In genomic region chr5:56862909-56863308, GRCh38 we compare ENCODE assay signal across 19 cellular contexts. TPM values are rescaled to one million over a fixed set of nuclear protein-coding genes. Genes with fewer than 3 reads are reported as not detected.
DNase-seq lines count a peak whose midpoint lies in the region; ATAC-seq, FAIRE-seq and TF ChIP-seq lines count a peak whose summit lies in the region.
"Had no signal": no experiment of that assay in that cellular context is flagged by ENCODE, and none has a peak within 500 bp of the region (broad histone marks: within the 10 kb centered on the region; RNA-seq: fewer than 3 reads in every experiment).

No MANE protein-coding gene starts in this region.

- dilution Hi-C loops in IMR-90 (cut with HindIII; ENCODE audit: low sequenced_read_pairs, unreplicated experiment) = no loop called here

- ATAC-seq in activated CD4-positive, CD25-positive, alpha-beta regulatory T cell treated with anti-CD3 and anti-CD28 coated beads, Interleukin-2, amount 50 U/mL, for 24 hours = peak; percentile 51 to 58
- ATAC-seq in IMR-90 (ENCODE audit: low read depth) (no peak; the same call in 1 of the 2 replicates), HG03045 (IDR thresholded peaks at IDR 0.05; ENCODE audit: unreplicated experiment) (no peak)
- ATAC-seq: Right ventricle myocardium inferior had no signal

- no peak overlapping the region for H3K23ac ChIP-seq in IMR-90 (ENCODE audit: low read depth, low read length)
- H3K23ac ChIP-seq in mesendoderm (ENCODE audit: low read length) = no peak overlapping the region

- POLR2A ChIA-PET in IMR-90 (lab: Charles Lee; ENCODE audit: unreplicated experiment) = no interaction called here

- TF ChIP-seq CTCF in IMR-90 (conservative IDR thresholded peaks at IDR 0.05; ENCODE audit: low read depth, low read length) = no peak

- no peak for FAIRE-seq in small intestine (lab: Jason Lieb, UNC)
- FAIRE-seq: GM12891 had no signal

- H3K4me1 ChIP-seq in IMR-90 (ENCODE audit: control insufficient read depth, insufficient read depth, low read length) (peaks cover 2% of the 10 kb centered on the region; the same call in 1 of the 2 replicates), small intestine (ENCODE audit: control insufficient read depth in 2 of 2, insufficient read depth in 1 of 2, low read depth in 1 of 2, low read length in 1 of 2) (no peaks in the 10 kb centered on the region), mesendoderm (ENCODE audit: control insufficient read depth, low read depth, low read length) (no peaks in the 10 kb centered on the region)

- H3K36me3 ChIP-seq in IMR-90 (ENCODE audit: control insufficient read depth, insufficient read depth, low read length) = peaks cover 27% of the 10 kb centered on the region
- H3K36me3 ChIP-seq in small intestine (ENCODE audit: control insufficient read depth in 2 of 2, insufficient read depth in 2 of 2, low read length in 2 of 2) = peaks cover 2 to 13% of the 10 kb centered on the region in 2 donors
- H3K36me3 ChIP-seq in mesendoderm (ENCODE audit: control insufficient read depth, insufficient read depth, low read length) = no peaks in the 10 kb centered on the region

- no peak overlapping the region for H2AFZ ChIP-seq in IMR-90 (replicated peaks; ENCODE audit: low read length, poor library complexity)

- H3K9me1 ChIP-seq in IMR-90 (ENCODE audit: insufficient read depth, low read length) = no peaks in the 10 kb centered on the region; the same call in 1 of the 2 replicates

- intact Hi-C loops in IMR-90 (cut with micrococcal nuclease) = no loop called here

- H3K9me3 ChIP-seq in IMR-90 (ENCODE audit: control insufficient read depth, insufficient read depth, low read length) (peaks cover 3% of the 10 kb centered on the region), small intestine (ENCODE audit: control insufficient read depth, low read depth) (no peaks in the 10 kb centered on the region)
- H3K9me3 ChIP-seq: SJSA1 had no signal

- no peak overlapping the region for H3K4ac ChIP-seq in IMR-90 (ENCODE audit: low read depth, low read length)
- H3K4ac ChIP-seq in mesendoderm (ENCODE audit: low read depth, low read length) = no peak overlapping the region

- no peak overlapping the region for H3K14ac ChIP-seq in IMR-90 (replicated peaks; ENCODE audit: low read depth, low read length)

- no TSS peak for BruUV-seq in IMR-90 (replicated peaks; lab: Mats Ljungman, UMichigan)

- H3K27ac ChIP-seq in IMR-90 (ENCODE audit: insufficient read depth, low read length) = no peak overlapping the region
- no peak overlapping the region for H3K27ac ChIP-seq in small intestine (ENCODE audit: low read depth in 1 of 2, low read length in 1 of 2)
- H3K27ac ChIP-seq in mesendoderm (ENCODE audit: low read depth, low read length) = no peak overlapping the region
- H3K27ac ChIP-seq: C4-2B, SJSA1 had no signal

- H4K8ac ChIP-seq in IMR-90 (ENCODE audit: low read depth in 2 of 2, low read length in 2 of 2) = no peak overlapping the region
- no peak overlapping the region for H4K8ac ChIP-seq in mesendoderm (ENCODE audit: low read depth, low read length)

- H2BK5ac ChIP-seq in IMR-90 (ENCODE audit: low read depth, low read length, poor library complexity, severe bottlenecking) (no peak overlapping the region), mesendoderm (ENCODE audit: low read length) (no peak overlapping the region)

- DNase-seq in activated CD4-positive, CD25-positive, alpha-beta regulatory T cell (lab: John Stamatoyannopoulos, UW) = no peak
- peak; percentile 26 for DNase-seq in IMR-90
- peak; percentile 14 for DNase-seq in central memory CD4-positive, alpha-beta T cell
- peak; percentile 50 for DNase-seq in small intestine
- DNase-seq in activated CD4-positive, alpha-beta T cell treated with anti-CD3 and anti-CD28 coated beads, Interleukin-2, amount 50 U/mL, for 4 hours = no peak
- no peak for DNase-seq in mesendoderm
- DNase-seq: AML-193, GOT3, NCI-H1092, NCI-H1436 treated with DMSO at 0.1 percent for 48 hours, NCI-H2029, NCI-H524, OCI-M1 had no signal

- peaks cover 4% of the 10 kb centered on the region; the same call in 1 of the 2 replicates for H4K20me1 ChIP-seq in IMR-90 (ENCODE audit: insufficient read depth, low read length)

- no peak for TF ChIP-seq RAD21 in IMR-90 (IDR thresholded peaks at IDR 0.05; ENCODE audit: low read length)

- H3K79me1 ChIP-seq in IMR-90 (ENCODE audit: low read depth in 1 of 2, low read length in 2 of 2) = peaks cover 11 to 24% of the 10 kb centered on the region in 2 experiments
- H3K79me1 ChIP-seq in mesendoderm (ENCODE audit: low read length) = no peaks in the 10 kb centered on the region

- H2AK9ac ChIP-seq in IMR-90 (replicated peaks; ENCODE audit: low read depth, low read length, poor library complexity) = no peak overlapping the region

- no peaks in the 10 kb centered on the region for H3K79me2 ChIP-seq in mesendoderm (ENCODE audit: control insufficient read depth, insufficient read depth, low read length)

- no peak overlapping the region for H3K18ac ChIP-seq in IMR-90 (ENCODE audit: low read depth, low read length)
- no peak overlapping the region for H3K18ac ChIP-seq in mesendoderm (ENCODE audit: low read length)

- H3K9ac ChIP-seq in IMR-90 (ENCODE audit: low read depth, low read length) = no peak overlapping the region
- H3K9ac ChIP-seq in mesendoderm (ENCODE audit: low read length) = no peak overlapping the region

- H3K56ac ChIP-seq in IMR-90 (ENCODE audit: extremely low read depth, insufficient read depth, low read length) = no peak overlapping the region
- no peak overlapping the region for H3K56ac ChIP-seq in mesendoderm (ENCODE audit: low read length)

- H3K27me3 ChIP-seq in IMR-90 (ENCODE audit: control insufficient read depth, insufficient read depth, low read length) (no peaks in the 10 kb centered on the region), small intestine (ENCODE audit: control insufficient read depth in 2 of 2, insufficient read depth in 2 of 2, low read length in 2 of 2) (no peaks in the 10 kb centered on the region), mesendoderm (ENCODE audit: insufficient read depth, low read length, poor library complexity) (no peaks in the 10 kb centered on the region)
- H3K27me3 ChIP-seq: SJSA1 had no signal

- no peak overlapping the region for H4K91ac ChIP-seq in IMR-90 (ENCODE audit: insufficient read depth, low read depth, low read length)

- WGBS in IMR-90 (ENCODE audit: extremely low coverage in 2 of 2, insufficient read length in 1 of 2), 2 experiments = no CpG with 5 or more reads among the region's 3 CpGs
- 70 to 79% (median 74%) methylated on average over 3 of the region's 3 CpGs for WGBS in small intestine, 3 donors
- no CpG with 5 or more reads among the region's 3 CpGs for WGBS in mesendoderm (ENCODE audit: extremely low coverage, insufficient coverage, low lambda C conversion rate)

- no peak overlapping the region for H2BK15ac ChIP-seq in IMR-90 (ENCODE audit: low read depth, low read length)
- no peak overlapping the region for H2BK15ac ChIP-seq in mesendoderm (replicated peaks; ENCODE audit: low read depth)

- H2BK20ac ChIP-seq in IMR-90 (ENCODE audit: low read depth, low read length) = no peak overlapping the region

- H2BK120ac ChIP-seq in IMR-90 (ENCODE audit: low read depth, low read length) (no peak overlapping the region), mesendoderm (ENCODE audit: low read depth, low read length) (no peak overlapping the region)

- H3K4me3 ChIP-seq in IMR-90 (ENCODE audit: insufficient read depth, low read depth, low read length) (no peak overlapping the region), small intestine (ENCODE audit: low read depth in 1 of 2, low read length in 2 of 2) (no peak overlapping the region), mesendoderm (ENCODE audit: low read length) (no peak overlapping the region)
- H3K4me3 ChIP-seq: SJSA1 had no signal

- H4K5ac ChIP-seq in IMR-90 (ENCODE audit: low read depth, low read length) (no peak overlapping the region), mesendoderm (ENCODE audit: low read length) (no peak overlapping the region)

- in situ Hi-C loops in IMR-90 (cut with MboI; ENCODE audit: low sequenced_read_pairs) = no loop called here

- TF ChIP-seq POLR2A in IMR-90 (IDR thresholded peaks at IDR 0.05; ENCODE audit: low read depth, low read length) = no peak

- CTCF ChIA-PET in IMR-90 (lab: Yijun Ruan, JAX) = no interaction called here

- H3K4me2 ChIP-seq in IMR-90 (ENCODE audit: low read depth, low read length) (no peak overlapping the region), mesendoderm (ENCODE audit: low read length) (no peak overlapping the region)

- H2AK5ac ChIP-seq in IMR-90 (ENCODE audit: low read depth, low read length) (no peak overlapping the region), mesendoderm (ENCODE audit: low read length) (no peak overlapping the region)

TF ChIP-seq in IMR-90, 13 proteins besides CTCF, POLR2A, EP300 and RAD21:
- no peak for TF ChIP-seq CEBPB (IDR thresholded peaks at IDR 0.05; ENCODE audit: low read depth, low read length)
- no peak for TF ChIP-seq RFX5 (IDR thresholded peaks at IDR 0.05; ENCODE audit: low read depth, low read length)
- no peak for TF ChIP-seq ELK1 (IDR thresholded peaks at IDR 0.05; ENCODE audit: borderline replicate concordance, low read depth, low read length)
- TF ChIP-seq BHLHE40 (IDR thresholded peaks at IDR 0.05; ENCODE audit: low read depth, low read length) = no peak
- no peak for TF ChIP-seq FOS (IDR thresholded peaks at IDR 0.05; ENCODE audit: low read depth, low read length)
- TF ChIP-seq MXI1 (IDR thresholded peaks at IDR 0.05; ENCODE audit: borderline replicate concordance, low read depth, low read length) = no peak

RNA-seq across cellular contexts. Expression of gene SETD9, which starts 46.5 kb away (rescaled TPM):
- total RNA-seq in IMR-90 (2012; rRNA removed) = 8.1 and 8.9 TPM in 2 replicates
- 3.6 and 3.9 TPM in 2 replicates for polyA plus RNA-seq in IMR-90 (2012; rRNA removed)
- 0.58 and 1.4 TPM in 2 replicates for polyA plus RNA-seq in IMR-90 (2012; cell fraction: cytosol; rRNA removed)
- 0.38 and 2.1 TPM in 2 replicates for polyA plus RNA-seq in IMR-90 (2012; cell fraction: nucleus; rRNA removed; ENCODE audit: low replicate concordance)
- 10 to 100 TPM; 10.1 to 29.2 (median 18.6) TPM for polyA plus RNA-seq in small intestine
- polyA plus RNA-seq in mesendoderm (2013, experiment 1 of 2) = 7.6 TPM
- polyA plus RNA-seq in mesendoderm (2013, experiment 2 of 2) = 8.2 TPM

RNA-seq across cellular contexts. Expression of gene MAP3K1, which starts 47.6 kb away (rescaled TPM):
- 18.8 and 21.9 TPM in 2 replicates for total RNA-seq in IMR-90 (2012; rRNA removed)
- polyA plus RNA-seq in IMR-90 (2012; rRNA removed) = 3.8 TPM in 2 replicates
- 0.77 and 0.82 TPM in 2 replicates for polyA plus RNA-seq in IMR-90 (2012; cell fraction: cytosol; rRNA removed)
- 2.2 and 13.9 TPM in 2 replicates for polyA plus RNA-seq in IMR-90 (2012; cell fraction: nucleus; rRNA removed; ENCODE audit: low replicate concordance)
- polyA plus RNA-seq in small intestine = 1 to 10 TPM; 4.9 to 6.3 (median 5.4) TPM
- 9.7 TPM for polyA plus RNA-seq in mesendoderm (2013, experiment 1 of 2)
- 9.6 TPM for polyA plus RNA-seq in mesendoderm (2013, experiment 2 of 2)

Comparison
In these comparisons a context has a peak if more than half of its experiments do, and no peak if none do; other contexts are left out.
1. ATAC-seq: peak in activated CD4-positive, CD25-positive, alpha-beta regulatory T cell treated with anti-CD3 and anti-CD28 coated beads, Interleukin-2, amount 50 U/mL, for 24 hours (2 of 2); none in IMR-90 (single experiment) and HG03045 (single experiment).
2. DNase-seq: peak in IMR-90 (single experiment), central memory CD4-positive, alpha-beta T cell (single experiment) and small intestine (single experiment); none in activated CD4-positive, CD25-positive, alpha-beta regulatory T cell (0 of 4), activated CD4-positive, alpha-beta T cell treated with anti-CD3 and anti-CD28 coated beads, Interleukin-2, amount 50 U/mL, for 4 hours (0 of 2) and mesendoderm (single experiment).